In genomic region chr2:218255441-218255840, GRCh38 we compare ENCODE assay signal across 14 cellular contexts. TPM values are rescaled to one million over a fixed set of nuclear protein-coding genes. Genes with fewer than 3 reads are reported as not detected.
DNase-seq lines count a peak whose midpoint lies in the region; ATAC-seq and TF ChIP-seq lines count a peak whose summit lies in the region.
"Had no signal": no experiment of that assay in that cellular context is flagged by ENCODE, and none has a peak within 500 bp of the region (broad histone marks: within the 10 kb centered on the region; RNA-seq: fewer than 3 reads in every experiment).

No MANE protein-coding gene starts in this region.

- H3K27me3 Mint-ChIP-seq in activated CD4-positive, alpha-beta T cell treated with anti-CD3 and anti-CD28 coated beads, Interleukin-2, amount 10 ng/mL, durations not matched to agents 24 days and 14 days: no peaks in the 10 kb centered on the region
- H3K27me3 Mint-ChIP-seq: naive B cell had no signal

- no peak for TF ChIP-seq POLR2A in tibial nerve (IDR thresholded peaks at IDR 0.05)

- TF ChIP-seq EP300 in tibial nerve (IDR thresholded peaks at IDR 0.05): no peak

- DNase-seq in activated CD4-positive, alpha-beta T cell treated with anti-CD3 and anti-CD28 coated beads, Interleukin-2, amount 10 ng/mL, durations not matched to agents 24 days and 14 days: no peak
- DNase-seq in activated CD4-positive, alpha-beta T cell treated with anti-CD3 and anti-CD28 coated beads, Interleukin-2, amount 50 U/mL, for 4 hours: no peak
- DNase-seq in HT1080 (ENCODE audit: low read depth): peak; percentile 34
- DNase-seq in choroid plexus epithelial cell (ENCODE audit: low read depth): peak; percentile 59
- DNase-seq in psoas muscle: no peak
- DNase-seq in tibial nerve (ENCODE audit: low spot score in 2 of 2): no peak
- no peak for DNase-seq in left ventricle myocardium inferior
- no peak for DNase-seq in left cardiac atrium
- DNase-seq: activated CD8-positive, alpha-beta memory T cell treated with anti-CD3 and anti-CD28 coated beads, Interleukin-2, amount 50 U/mL, for 4 hours; islet precursor cell; MM.1S; naive B cell; T1000 had no signal

- peak overlapping the region; percentile 70 for H3K27ac Mint-ChIP-seq in activated CD4-positive, alpha-beta T cell treated with anti-CD3 and anti-CD28 coated beads, Interleukin-2, amount 10 ng/mL, durations not matched to agents 24 days and 14 days

- H3K9me3 Mint-ChIP-seq in activated CD4-positive, alpha-beta T cell treated with anti-CD3 and anti-CD28 coated beads, Interleukin-2, amount 10 ng/mL, durations not matched to agents 24 days and 14 days: no peaks in the 10 kb centered on the region
- H3K9me3 Mint-ChIP-seq: naive B cell had no signal

- intact Hi-C loops in activated CD4-positive, alpha-beta T cell treated with anti-CD3 and anti-CD28 coated beads, Interleukin-2, amount 10 ng/mL, durations not matched to agents 24 days and 14 days (cut with micrococcal nuclease): loop anchor here (2.0 kb wide), 1 partner anchor 19 kb away; no protein-coding TSS in a partner anchor
- intact Hi-C loops in psoas muscle (cut with DNase I) (loop anchor here (5.0 kb wide), 1 partner anchor 68 kb away; no protein-coding TSS in a partner anchor), left ventricle myocardium inferior (cut with micrococcal nuclease) (no loop called here), left cardiac atrium (cut with DNase I) (loop anchor here in 1 of 2 donors (5.0 kb wide), 1 partner anchor 68 kb away; no protein-coding TSS in a partner anchor)

- WGBS in psoas muscle, 3 donors: 74 to 91% (median 91%) methylated on average over 6 of the region's 6 CpGs
- WGBS in tibial nerve, 2 donors: 70 to 76% methylated on average over 6 of the region's 6 CpGs

- H3K9me3 ChIP-seq in psoas muscle (no peaks in the 10 kb centered on the region), tibial nerve (no peaks in the 10 kb centered on the region), left ventricle myocardium inferior (replicated peaks) (no peaks in the 10 kb centered on the region)
- H3K9me3 ChIP-seq: tibial artery had no signal

- H3K27me3 ChIP-seq in psoas muscle (ENCODE audit: insufficient read depth in 3 of 3, low read length in 2 of 3) (no peaks in the 10 kb centered on the region), tibial nerve (no peaks in the 10 kb centered on the region), left ventricle myocardium inferior (ENCODE audit: low read depth) (no peaks in the 10 kb centered on the region)
- H3K27me3 ChIP-seq: tibial artery had no signal

- peaks cover 43% of the 10 kb centered on the region for H3K4me1 ChIP-seq in psoas muscle
- H3K4me1 ChIP-seq in tibial nerve: peaks cover 0 to 40% (median 20%) of the 10 kb centered on the region in 4 donors
- peaks cover 46% of the 10 kb centered on the region for H3K4me1 ChIP-seq in left ventricle myocardium inferior

- H3K27ac ChIP-seq in psoas muscle: peak overlapping the region; percentile 30
- no peak overlapping the region for H3K27ac ChIP-seq in tibial nerve
- no peak overlapping the region for H3K27ac ChIP-seq in left ventricle myocardium inferior (replicated peaks)
- H3K27ac ChIP-seq: tibial artery had no signal

- peaks cover 25% of the 10 kb centered on the region for H3K4me1 Mint-ChIP-seq in activated CD4-positive, alpha-beta T cell treated with anti-CD3 and anti-CD28 coated beads, Interleukin-2, amount 10 ng/mL, durations not matched to agents 24 days and 14 days

- H3K36me3 ChIP-seq in psoas muscle (ENCODE audit: insufficient read depth in 1 of 2, low read depth in 1 of 2) (peaks cover 5 to 63% of the 10 kb centered on the region in 2 donors), tibial nerve (peaks cover 2 to 71% (median 32%) of the 10 kb centered on the region in 3 donors), left ventricle myocardium inferior (peaks cover 54% of the 10 kb centered on the region)

- no peak for ATAC-seq in psoas muscle
- no peak for ATAC-seq in left cardiac atrium

- no peak overlapping the region for H3K4me3 Mint-ChIP-seq in activated CD4-positive, alpha-beta T cell treated with anti-CD3 and anti-CD28 coated beads, Interleukin-2, amount 10 ng/mL, durations not matched to agents 24 days and 14 days
- H3K4me3 Mint-ChIP-seq: naive B cell had no signal

- H3K36me3 Mint-ChIP-seq in activated CD4-positive, alpha-beta T cell treated with anti-CD3 and anti-CD28 coated beads, Interleukin-2, amount 10 ng/mL, durations not matched to agents 24 days and 14 days (ENCODE audit: low read depth): peaks cover 48% of the 10 kb centered on the region

- H3K4me3 ChIP-seq in choroid plexus epithelial cell (ENCODE audit: low read depth, low read length) (no peak overlapping the region), psoas muscle (no peak overlapping the region), tibial nerve (no peak overlapping the region), left ventricle myocardium inferior (no peak overlapping the region)
- H3K4me3 ChIP-seq: tibial artery had no signal

- TF ChIP-seq CTCF in choroid plexus epithelial cell (conservative IDR thresholded peaks at IDR 0.05; ENCODE audit: low read depth, low read length) (no peak), psoas muscle (IDR thresholded peaks at IDR 0.05) (no peak), tibial nerve (IDR thresholded peaks at IDR 0.05) (no peak), left ventricle myocardium inferior (IDR thresholded peaks at IDR 0.05; ENCODE audit: borderline replicate concordance) (no peak)

RNA-seq across cellular contexts. Expression of gene GPBAR1, which starts 5.4 kb away (rescaled TPM):
- 0.40 and 0.68 TPM in 2 replicates for total RNA-seq in activated CD4-positive, alpha-beta T cell treated with anti-CD3 and anti-CD28 coated beads, Interleukin-2, amount 10 ng/mL, durations not matched to agents 24 days and 14 days
- total RNA-seq in HT1080 (2014; rRNA removed; shearing (Covaris generic)): 0.05 TPM in 1 of 2 replicates, not detected in the other
- not detected in 2 replicates for polyA plus RNA-seq in HT1080 (2015; cell fraction: cytosol; rRNA removed)
- 0.06 TPM in 1 of 2 replicates, not detected in the other for polyA plus RNA-seq in HT1080 (2015; cell fraction: nucleus; rRNA removed)
- total RNA-seq in psoas muscle (under 1 TPM; 0.24 to 0.74 (median 0.24) TPM), tibial nerve (10 to 100 TPM in 2 of 4 donors, 1 to 10 TPM in 2; 4.6 to 37.8 (median 13.5) TPM), left ventricle myocardium inferior (1.5 TPM), left cardiac atrium (1 to 10 TPM; 5.7 to 6.6 TPM)
- polyA plus RNA-seq in psoas muscle: under 1 TPM; 0.45 to 0.59 (median 0.56) TPM

RNA-seq across cellular contexts. Expression of gene AAMP, which starts 14.5 kb away (rescaled TPM):
- total RNA-seq in activated CD4-positive, alpha-beta T cell treated with anti-CD3 and anti-CD28 coated beads, Interleukin-2, amount 10 ng/mL, durations not matched to agents 24 days and 14 days: 85.3 and 89.0 TPM in 2 replicates
- 226 and 244 TPM in 2 replicates for total RNA-seq in HT1080 (2014; rRNA removed; shearing (Covaris generic))
- 213 and 235 TPM in 2 replicates for polyA plus RNA-seq in HT1080 (2015; cell fraction: cytosol; rRNA removed)
- 163 and 207 TPM in 2 replicates for polyA plus RNA-seq in HT1080 (2015; cell fraction: nucleus; rRNA removed)
- total RNA-seq in psoas muscle: 10 to 100 TPM; 52.7 to 70.6 (median 62.5) TPM
- polyA plus RNA-seq in psoas muscle: 100 to 1,000 TPM in 2 of 3 donors, 10 to 100 TPM in 1; 73.8 to 120 (median 115) TPM
- total RNA-seq in tibial nerve: 100 to 1,000 TPM; 111 to 179 (median 143) TPM
- total RNA-seq in left ventricle myocardium inferior: 50.5 TPM
- total RNA-seq in left cardiac atrium: 10 to 100 TPM; 49.0 to 52.5 TPM

RNA-seq across cellular contexts. Expression of gene PNKD, which starts 14.9 kb away (rescaled TPM):
- total RNA-seq in activated CD4-positive, alpha-beta T cell treated with anti-CD3 and anti-CD28 coated beads, Interleukin-2, amount 10 ng/mL, durations not matched to agents 24 days and 14 days: 15.0 and 21.5 TPM in 2 replicates
- 41.6 and 42.2 TPM in 2 replicates for total RNA-seq in HT1080 (2014; rRNA removed; shearing (Covaris generic))
- polyA plus RNA-seq in HT1080 (2015; cell fraction: cytosol; rRNA removed): 28.0 and 35.4 TPM in 2 replicates
- polyA plus RNA-seq in HT1080 (2015; cell fraction: nucleus; rRNA removed): 16.6 and 18.6 TPM in 2 replicates
- total RNA-seq in psoas muscle (10 to 100 TPM; 31.5 to 54.5 (median 41.0) TPM), tibial nerve (10 to 100 TPM; 62.3 to 68.9 (median 63.6) TPM), left ventricle myocardium inferior (75.4 TPM), left cardiac atrium (10 to 100 TPM; 62.4 to 68.5 TPM)
- polyA plus RNA-seq in psoas muscle: 10 to 100 TPM; 55.6 to 86.9 (median 68.1) TPM

RNA-seq across cellular contexts. Expression of gene TMBIM1, which starts 36.9 kb away (rescaled TPM):
- total RNA-seq in activated CD4-positive, alpha-beta T cell treated with anti-CD3 and anti-CD28 coated beads, Interleukin-2, amount 10 ng/mL, durations not matched to agents 24 days and 14 days: 62.6 and 63.1 TPM in 2 replicates
- 78.7 and 93.7 TPM in 2 replicates for total RNA-seq in HT1080 (2014; rRNA removed; shearing (Covaris generic))
- 92.2 and 95.5 TPM in 2 replicates for polyA plus RNA-seq in HT1080 (2015; cell fraction: cytosol; rRNA removed)
- polyA plus RNA-seq in HT1080 (2015; cell fraction: nucleus; rRNA removed): 75.0 and 75.4 TPM in 2 replicates
- 100 to 1,000 TPM; 152 to 197 (median 157) TPM for total RNA-seq in psoas muscle
- polyA plus RNA-seq in psoas muscle: 100 to 1,000 TPM; 167 to 264 (median 228) TPM
- 100 to 1,000 TPM; 183 to 282 (median 202) TPM for total RNA-seq in tibial nerve
- total RNA-seq in left ventricle myocardium inferior: 111 TPM
- total RNA-seq in left cardiac atrium: 100 to 1,000 TPM; 156 to 166 TPM

RNA-seq across cellular contexts. Expression of gene ARPC2, which starts 38.5 kb away (rescaled TPM):
- 515 and 516 TPM in 2 replicates for total RNA-seq in activated CD4-positive, alpha-beta T cell treated with anti-CD3 and anti-CD28 coated beads, Interleukin-2, amount 10 ng/mL, durations not matched to agents 24 days and 14 days
- 422 and 493 TPM in 2 replicates for total RNA-seq in HT1080 (2014; rRNA removed; shearing (Covaris generic))
- polyA plus RNA-seq in HT1080 (2015; cell fraction: cytosol; rRNA removed): 609 and 644 TPM in 2 replicates
- 310 and 327 TPM in 2 replicates for polyA plus RNA-seq in HT1080 (2015; cell fraction: nucleus; rRNA removed)
- total RNA-seq in psoas muscle (100 to 1,000 TPM; 150 to 218 (median 188) TPM), tibial nerve (100 to 1,000 TPM; 193 to 248 (median 222) TPM), left ventricle myocardium inferior (135 TPM), left cardiac atrium (100 to 1,000 TPM; 144 to 167 TPM)
- polyA plus RNA-seq in psoas muscle: 100 to 1,000 TPM; 170 to 274 (median 244) TPM

Comparison
In these comparisons a context has a peak if more than half of its experiments do, and no peak if none do; other contexts are left out.
1. DNase-seq: peak in HT1080 (single experiment) and choroid plexus epithelial cell (single experiment); none in activated CD4-positive, alpha-beta T cell treated with anti-CD3 and anti-CD28 coated beads, Interleukin-2, amount 10 ng/mL, durations not matched to agents 24 days and 14 days (single experiment), activated CD4-positive, alpha-beta T cell treated with anti-CD3 and anti-CD28 coated beads, Interleukin-2, amount 50 U/mL, for 4 hours (0 of 2), psoas muscle (0 of 2), tibial nerve (0 of 2), left ventricle myocardium inferior (single experiment) and left cardiac atrium (single experiment).